Comparison of ENCODE assay signal across 8 cellular contexts in genomic region chr15:45522179-45522930, GRCh38. TPM values are rescaled to one million over a fixed set of nuclear protein-coding genes. Genes with fewer than 3 reads are reported as not detected.
DNase-seq lines count a peak whose midpoint lies in the region; ATAC-seq and TF ChIP-seq lines count a peak whose summit lies in the region.

TSS of gene SLC30A4 (minus strand) at chr15:45522755. CDS start at chr15:45522354, 401 bp downstream.

- no CpG with 5 or more reads among the region's 103 CpGs for WGBS in trophoblast cell (ENCODE audit: extremely low coverage, insufficient coverage, insufficient read length)
- 0% methylated on average over 20 to 48 of the region's 103 CpGs for WGBS in tibial nerve, 2 donors

- peak within 1 kb of the TSS; percentile 73 for H3K18ac ChIP-seq in trophoblast cell (ENCODE audit: low read length)

- H3K9me3 Mint-ChIP-seq in activated naive CD8-positive, alpha-beta T cell treated with anti-CD3 and anti-CD28 coated beads, Interleukin-2, amount 10 ng/mL, durations not matched to agents 7 days and 5 days, result no peaks in the 10 kb centered on the region

- H3K9me3 ChIP-seq in BE2C (no peaks in the 10 kb centered on the region), cardiac muscle cell (ENCODE audit: low read depth) (no peaks in the 10 kb centered on the region), trophoblast cell (ENCODE audit: insufficient read depth, low read depth, low read length) (no peaks in the 10 kb centered on the region), tibial nerve (no peaks in the 10 kb centered on the region)

- peak within 1 kb of the TSS; percentile 69 for H3K4me3 ChIP-seq in BE2C (ENCODE audit: low read depth, low read length)
- H3K4me3 ChIP-seq in cardiac muscle cell, result peak within 1 kb of the TSS; percentile 73
- peak within 1 kb of the TSS; percentile 76 for H3K4me3 ChIP-seq in trophoblast cell (ENCODE audit: low read depth, low read length)
- H3K4me3 ChIP-seq in tibial nerve, result peak within 1 kb of the TSS; percentile 66 to 96 (median 72)

- H4K12ac ChIP-seq in trophoblast cell (ENCODE audit: low read depth, low read length), result peak within 1 kb of the TSS; percentile 66

- H3K4me1 Mint-ChIP-seq in activated naive CD8-positive, alpha-beta T cell treated with anti-CD3 and anti-CD28 coated beads, Interleukin-2, amount 10 ng/mL, durations not matched to agents 7 days and 5 days, result peaks cover 19% of the 10 kb centered on the region

- no peak within 1 kb of the TSS for H3K23ac ChIP-seq in trophoblast cell (ENCODE audit: low read length)

- no peak within 1 kb of the TSS for H3K4ac ChIP-seq in trophoblast cell (ENCODE audit: low read depth, low read length)

- in situ Hi-C loops in SK-MEL-5 (cut with HindIII; ENCODE audit: low pct_unique_long_range_greater_than_20kb, low sequenced_read_pairs), result no loop called here

- ATAC-seq in HG03378 (IDR thresholded peaks at IDR 0.05; ENCODE audit: unreplicated experiment), result peak; percentile 46
- peak; percentile 83 for ATAC-seq in activated naive CD8-positive, alpha-beta T cell treated with anti-CD3 and anti-CD28 coated beads, Interleukin-2, amount 10 ng/mL, durations not matched to agents 7 days and 5 days (ENCODE audit: low read depth)

- H2AK5ac ChIP-seq in trophoblast cell (ENCODE audit: low read length), result no peak within 1 kb of the TSS

- H3K27ac ChIP-seq in cardiac muscle cell (peak within 1 kb of the TSS; percentile 66), trophoblast cell (ENCODE audit: low read depth, low read length) (no peak within 1 kb of the TSS), tibial nerve (peak within 1 kb of the TSS; percentile 82 to 97 (median 94))

- POLR2A ChIA-PET in activated naive CD8-positive, alpha-beta T cell treated with anti-CD3 and anti-CD28 coated beads, Interleukin-2, amount 10 ng/mL, durations not matched to agents 7 days and 5 days (lab: Charles Lee), result interaction anchor here (1.3 kb wide), 1 partner anchor 65 kb away, joined by 11 read pairs; the partner anchor contains the start of gene BLOC1S6

- peaks cover 3% of the 10 kb centered on the region for H3K36me3 Mint-ChIP-seq in activated naive CD8-positive, alpha-beta T cell treated with anti-CD3 and anti-CD28 coated beads, Interleukin-2, amount 10 ng/mL, durations not matched to agents 7 days and 5 days

- TF ChIP-seq CTCF in BE2C (IDR thresholded peaks at IDR 0.05; ENCODE audit: low read depth, low read length), result peak; percentile 37
- peak; percentile 34 for TF ChIP-seq CTCF in cardiac muscle cell (IDR thresholded peaks at IDR 0.05; ENCODE audit: low read depth, low read length)
- peak; percentile 28 to 79 (median 61) for TF ChIP-seq CTCF in tibial nerve (IDR thresholded peaks at IDR 0.05)

- H3K27ac Mint-ChIP-seq in activated naive CD8-positive, alpha-beta T cell treated with anti-CD3 and anti-CD28 coated beads, Interleukin-2, amount 10 ng/mL, durations not matched to agents 7 days and 5 days, result peak within 1 kb of the TSS; percentile 73

- H3K79me1 ChIP-seq in trophoblast cell (ENCODE audit: low read length), result peaks cover 3% of the 10 kb centered on the region

- peak within 1 kb of the TSS; percentile 41 for H2BK120ac ChIP-seq in trophoblast cell (ENCODE audit: insufficient read depth, low read length, poor library complexity)

- H3K27me3 ChIP-seq in BE2C (no peaks in the 10 kb centered on the region), cardiac muscle cell (peaks cover 51% of the 10 kb centered on the region), trophoblast cell (ENCODE audit: insufficient read depth, low read length) (peaks cover 23% of the 10 kb centered on the region), tibial nerve (no peaks in the 10 kb centered on the region)

- peak within 1 kb of the TSS; percentile 47 for H3K9ac ChIP-seq in trophoblast cell (ENCODE audit: low read length)

- peak within 1 kb of the TSS; percentile 27 for H2BK12ac ChIP-seq in trophoblast cell (ENCODE audit: low read length)

- peak within 1 kb of the TSS; percentile 54 for H3K14ac ChIP-seq in trophoblast cell (ENCODE audit: low read length)

- peak; percentile 47 for TF ChIP-seq POLR2A in GM19099 (IDR thresholded peaks at IDR 0.05; ENCODE audit: extremely low read depth, insufficient read length, low read depth)
- peak; percentile 59 to 79 for TF ChIP-seq POLR2A in tibial nerve (IDR thresholded peaks at IDR 0.05)

- H3K4me1 ChIP-seq in BE2C (no peaks in the 10 kb centered on the region), cardiac muscle cell (ENCODE audit: low read depth) (peaks cover 4% of the 10 kb centered on the region), trophoblast cell (ENCODE audit: control insufficient read depth in 1 of 2, insufficient read depth in 2 of 2, low read length in 2 of 2) (peaks cover 3 to 7% of the 10 kb centered on the region in 2 experiments), tibial nerve (peaks cover 0 to 34% (median 15%) of the 10 kb centered on the region in 4 donors)

- H3K36me3 ChIP-seq in BE2C (no peaks in the 10 kb centered on the region), cardiac muscle cell (no peaks in the 10 kb centered on the region), trophoblast cell (ENCODE audit: control insufficient read depth in 1 of 2, insufficient read depth in 2 of 2, low read length in 2 of 2) (no peaks in the 10 kb centered on the region), tibial nerve (no peaks in the 10 kb centered on the region)

- peak within 1 kb of the TSS; percentile 53 for H4K91ac ChIP-seq in trophoblast cell (ENCODE audit: low read depth, low read length)

- peak within 1 kb of the TSS; percentile 94 for H3K4me3 Mint-ChIP-seq in activated naive CD8-positive, alpha-beta T cell treated with anti-CD3 and anti-CD28 coated beads, Interleukin-2, amount 10 ng/mL, durations not matched to agents 7 days and 5 days

- peak within 1 kb of the TSS; percentile 83 for H2AFZ ChIP-seq in trophoblast cell (ENCODE audit: insufficient read depth, low read length, poor library complexity)

- DNase-seq in BE2C (peak; percentile 60), SK-MEL-5 (ENCODE audit: low read depth, low spot score) (peak; percentile 50), cardiac muscle cell (ENCODE audit: low read depth in 1 of 2, low spot score in 1 of 2) (peak; percentile 74 to 78), trophoblast cell (peak; percentile 60 to 81), tibial nerve (ENCODE audit: low spot score in 2 of 2) (peak; percentile 41 to 44)
- DNase-seq in activated naive CD8-positive, alpha-beta T cell treated with anti-CD3 and anti-CD28 coated beads, Interleukin-2, amount 10 ng/mL, durations not matched to agents 7 days and 5 days, result peak; percentile 80

- peaks cover 19% of the 10 kb centered on the region for H3K27me3 Mint-ChIP-seq in activated naive CD8-positive, alpha-beta T cell treated with anti-CD3 and anti-CD28 coated beads, Interleukin-2, amount 10 ng/mL, durations not matched to agents 7 days and 5 days

- H2BK5ac ChIP-seq in trophoblast cell (ENCODE audit: low read depth, low read length, poor library complexity), result no peak within 1 kb of the TSS

- H4K8ac ChIP-seq in trophoblast cell (ENCODE audit: low read depth, low read length), result peak within 1 kb of the TSS; percentile 76

- H3K79me2 ChIP-seq in trophoblast cell (ENCODE audit: control insufficient read depth, insufficient read depth, low read length, poor library complexity), result peaks cover 2% of the 10 kb centered on the region

- H3K4me2 ChIP-seq in trophoblast cell (ENCODE audit: low read length), result peak within 1 kb of the TSS; percentile 99

- peak in 1 of 2 donors; percentile 28 for TF ChIP-seq EP300 in tibial nerve (IDR thresholded peaks at IDR 0.05)

RNA-seq across cellular contexts. Expression of gene SLC30A4, which starts in this region (rescaled TPM):
- 0.97 TPM for polyA plus RNA-seq in BE2C (2012; ENCODE audit: insufficient read depth, insufficient read length, low read depth)
- total RNA-seq in SK-MEL-5 (2014; rRNA removed; shearing (Covaris generic)), result 4.2 and 4.3 TPM in 2 replicates
- 2.0 and 3.3 TPM in 2 replicates for polyA plus RNA-seq in SK-MEL-5 (2015; cell fraction: cytosol; rRNA removed)
- polyA plus RNA-seq in SK-MEL-5 (2015; cell fraction: nucleus; rRNA removed), result 2.2 and 3.7 TPM in 2 replicates
- total RNA-seq in activated naive CD8-positive, alpha-beta T cell treated with anti-CD3 and anti-CD28 coated beads, Interleukin-2, amount 10 ng/mL, durations not matched to agents 7 days and 5 days, result 1 to 10 TPM; 3.2 to 3.5 TPM
- total RNA-seq in cardiac muscle cell, result 3.1 and 3.5 TPM in 2 replicates
- 1.4 and 2.3 TPM in 2 replicates for polyA plus RNA-seq in cardiac muscle cell
- 0.36 and 0.42 TPM in 2 replicates for polyA plus RNA-seq in trophoblast cell (2013)
- 10 to 100 TPM in 3 of 4 donors, 1 to 10 TPM in 1; 8.2 to 13.1 (median 11.2) TPM for total RNA-seq in tibial nerve
